ENCODE assay signal across 9 cellular contexts in the genomic region with DNA sequence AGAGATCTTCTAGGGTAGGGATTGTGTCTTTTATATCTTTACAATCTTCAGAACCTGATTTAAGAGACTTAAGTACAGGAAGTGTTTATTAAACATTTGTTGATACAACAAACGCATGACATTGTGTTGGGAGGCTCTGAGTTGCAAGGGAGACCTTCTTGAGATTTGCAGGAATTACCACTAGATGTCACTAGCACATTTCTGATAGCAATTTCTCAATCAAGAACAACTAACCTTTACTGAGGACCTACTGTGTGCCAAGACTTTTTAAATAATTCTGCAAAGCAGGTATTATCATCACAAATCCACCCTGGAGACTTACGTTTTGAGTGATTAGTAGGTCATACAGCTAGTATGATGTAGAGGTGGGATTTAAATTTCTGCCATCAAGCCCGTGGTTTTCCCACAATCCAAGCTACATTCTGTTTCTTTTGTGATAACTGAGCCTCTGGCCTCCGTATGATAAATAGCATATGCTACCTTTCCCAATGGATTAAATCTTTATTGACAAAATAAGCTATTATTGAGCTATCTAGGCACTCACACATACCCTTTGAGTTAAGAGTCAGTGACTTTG.
A peak's percentile ranks its signal among the peaks of the same experiment; 100 is the strongest.
DNase-seq lines count a peak whose midpoint lies in the region; ATAC-seq and TF ChIP-seq lines count a peak whose summit lies in the region.
"Had no signal": no experiment of that assay in that cellular context is flagged by ENCODE, and none has a peak within 500 bp of the region (broad histone marks: within the 10 kb centered on the region; RNA-seq: fewer than 3 reads in every experiment).

No MANE protein-coding gene starts in this region.

- no peak overlapping the region for H3K4me3 ChIP-seq in AG04450 (ENCODE audit: low read depth, low read length)
- no peak overlapping the region for H3K4me3 ChIP-seq in fibroblast of villous mesenchyme (ENCODE audit: low read depth, low read length)

- no peaks in the 10 kb centered on the region for H3K27me3 Mint-ChIP-seq in stimulated activated naive CD8-positive, alpha-beta T cell treated with anti-CD3 and anti-CD28 coated beads, Interleukin-15, amount 100 ng/mL, for 72 hours
- H3K27me3 Mint-ChIP-seq: dendritic cell treated with granulocyte-macrophage colony-stimulating factor and Interleukin-4, amounts not matched to agents 40 ng/mL and 50 ng/mL, for 4 days had no signal

- no peak overlapping the region for H3K27ac Mint-ChIP-seq in stimulated activated naive CD8-positive, alpha-beta T cell treated with anti-CD3 and anti-CD28 coated beads, Interleukin-15, amount 100 ng/mL, for 72 hours
- H3K27ac Mint-ChIP-seq: dendritic cell treated with granulocyte-macrophage colony-stimulating factor and Interleukin-4, amounts not matched to agents 40 ng/mL and 50 ng/mL, for 4 days had no signal

- no peak overlapping the region for H3K4me3 Mint-ChIP-seq in stimulated activated naive CD8-positive, alpha-beta T cell treated with anti-CD3 and anti-CD28 coated beads, Interleukin-15, amount 100 ng/mL, for 72 hours
- H3K4me3 Mint-ChIP-seq: dendritic cell treated with granulocyte-macrophage colony-stimulating factor and Interleukin-4, amounts not matched to agents 40 ng/mL and 50 ng/mL, for 4 days had no signal

- peak; percentile 61 for ATAC-seq in GM19025 (IDR thresholded peaks at IDR 0.05; ENCODE audit: low read depth, unreplicated experiment)
- no peak for ATAC-seq in HG02610 (IDR thresholded peaks at IDR 0.05; ENCODE audit: unreplicated experiment)
- ATAC-seq in stimulated activated naive CD8-positive, alpha-beta T cell treated with anti-CD3 and anti-CD28 coated beads, Interleukin-15, amount 100 ng/mL, for 72 hours = no peak
- no peak for ATAC-seq in GM18519 (IDR thresholded peaks at IDR 0.05; ENCODE audit: low FRiP score, unreplicated experiment)

- POLR2A ChIA-PET in AG04450 (lab: Yijun Ruan, JAX) = no interaction called here

- no peaks in the 10 kb centered on the region for H3K27me3 ChIP-seq in AG04450 (ENCODE audit: control insufficient read depth, insufficient read depth, low read length)

- CTCF ChIA-PET in AG04450 (lab: Charles Lee) = interaction anchor here (0.7 to 1.0 kb wide), 3 partner anchors 12 to 1274 kb away, joined by 3 read pairs; no protein-coding TSS in a partner anchor

- DNase-seq in AG04450 (ENCODE audit: low read depth, low spot score) (no peak), NCI-H69 (lab: John Stamatoyannopoulos, UW) (peak; percentile 46), fibroblast of villous mesenchyme (ENCODE audit: low read depth) (peak; percentile 3), C1 segment of cervical spinal cord (lab: John Stamatoyannopoulos, UW) (no peak)
- no peak for DNase-seq in stimulated activated naive CD8-positive, alpha-beta T cell treated with anti-CD3 and anti-CD28 coated beads, Interleukin-15, amount 100 ng/mL, for 72 hours

- no peaks in the 10 kb centered on the region for H3K9me3 ChIP-seq in AG04450 (ENCODE audit: control insufficient read depth, insufficient read depth, low read length)

- TF ChIP-seq CTCF in AG04450 (IDR thresholded peaks at IDR 0.05; ENCODE audit: low read depth, low read length) = peak; percentile 49
- TF ChIP-seq CTCF in fibroblast of villous mesenchyme (IDR thresholded peaks at IDR 0.05; ENCODE audit: insufficient read depth, low read depth, low read length) = peak; percentile 36

- no peaks in the 10 kb centered on the region for H3K4me1 Mint-ChIP-seq in stimulated activated naive CD8-positive, alpha-beta T cell treated with anti-CD3 and anti-CD28 coated beads, Interleukin-15, amount 100 ng/mL, for 72 hours

- no peak overlapping the region for H3K27ac ChIP-seq in AG04450 (ENCODE audit: low read depth, low read length)

- H3K9me3 Mint-ChIP-seq in stimulated activated naive CD8-positive, alpha-beta T cell treated with anti-CD3 and anti-CD28 coated beads, Interleukin-15, amount 100 ng/mL, for 72 hours = no peaks in the 10 kb centered on the region
- H3K9me3 Mint-ChIP-seq: dendritic cell treated with granulocyte-macrophage colony-stimulating factor and Interleukin-4, amounts not matched to agents 40 ng/mL and 50 ng/mL, for 4 days had no signal

Comparison
In these comparisons a context has a peak if more than half of its experiments do, and no peak if none do; other contexts are left out.
1. DNase-seq: peak in NCI-H69 (single experiment) and fibroblast of villous mesenchyme (single experiment); none in AG04450 (single experiment), stimulated activated naive CD8-positive, alpha-beta T cell treated with anti-CD3 and anti-CD28 coated beads, Interleukin-15, amount 100 ng/mL, for 72 hours (0 of 2) and C1 segment of cervical spinal cord (0 of 14).